8 cellular contexts compared by ENCODE assay signal in the genomic region with DNA sequence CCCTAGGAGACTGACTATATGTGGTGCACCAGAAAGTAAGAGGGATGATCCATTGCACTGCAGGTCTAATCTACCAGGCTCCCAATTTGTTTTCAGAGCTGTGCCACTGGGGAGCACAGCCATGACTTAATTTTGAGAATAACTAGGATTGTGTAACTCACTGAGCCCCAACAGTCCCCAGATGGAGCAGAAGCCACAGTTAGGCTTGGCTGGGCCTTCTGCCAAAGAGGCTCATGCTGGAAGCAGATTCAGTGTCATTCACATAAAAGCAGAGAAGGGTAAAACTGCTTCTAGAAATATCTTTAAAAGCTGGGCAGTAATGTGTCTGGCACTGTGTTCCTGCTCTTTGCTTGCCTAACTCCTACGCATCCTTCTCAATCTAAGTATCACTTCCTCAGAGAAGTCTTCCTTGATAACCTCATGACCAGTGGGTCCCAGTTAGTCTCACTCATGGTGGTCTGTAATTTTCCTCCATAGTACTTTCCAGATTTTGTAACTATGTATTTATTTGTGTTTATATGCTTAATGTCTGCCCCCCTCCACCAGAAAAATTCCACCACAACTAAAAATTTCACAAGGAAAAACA. TPM values are rescaled to one million over a fixed set of nuclear protein-coding genes. Genes with fewer than 3 reads are reported as not detected.
DNase-seq lines count a peak whose midpoint lies in the region; ATAC-seq and TF ChIP-seq lines count a peak whose summit lies in the region.

No MANE protein-coding gene starts in this region.

- no peak overlapping the region for H3K4me3 Mint-ChIP-seq in central memory CD8-positive, alpha-beta T cell

- H3K4me1 Mint-ChIP-seq in central memory CD8-positive, alpha-beta T cell: peaks cover 34% of the 10 kb centered on the region

- no peaks in the 10 kb centered on the region for H3K27me3 ChIP-seq in Loucy (ENCODE audit: insufficient read depth, low read length, poor library complexity, severe bottlenecking)

- no peak overlapping the region for H3K4me3 ChIP-seq in Loucy (ENCODE audit: low read length, poor library complexity, severe bottlenecking)

- peaks cover 21% of the 10 kb centered on the region for H3K36me3 Mint-ChIP-seq in central memory CD8-positive, alpha-beta T cell (ENCODE audit: insufficient read depth)

- no peaks in the 10 kb centered on the region for H3F3A ChIP-seq in Loucy (ENCODE audit: low read depth)

- ATAC-seq in central memory CD8-positive, alpha-beta T cell (replicated peaks; ENCODE audit: extremely low read depth, poor library complexity, severe bottlenecking): no peak
- ATAC-seq in GM21825 (IDR thresholded peaks at IDR 0.05; ENCODE audit: unreplicated experiment): no peak

- no peak overlapping the region for H3K9ac ChIP-seq in Loucy (ENCODE audit: low read depth, low read length, poor library complexity, severe bottlenecking)

- peaks cover 2% of the 10 kb centered on the region for H4K20me1 ChIP-seq in Loucy (ENCODE audit: insufficient read depth, low read length, poor library complexity, severe bottlenecking)

- H3K36me3 ChIP-seq in Loucy (ENCODE audit: insufficient read depth, low read length): peaks cover 18% of the 10 kb centered on the region; the same call in 1 of the 2 replicates

- no peak overlapping the region for H2AFZ ChIP-seq in Loucy (ENCODE audit: low read length)

- peaks cover 14% of the 10 kb centered on the region for H3K4me1 ChIP-seq in Loucy (ENCODE audit: insufficient read depth, low read length, poor library complexity, severe bottlenecking)

- H3K79me2 ChIP-seq in Loucy (ENCODE audit: insufficient read depth, low read length): peaks cover 22% of the 10 kb centered on the region

- H3K27ac Mint-ChIP-seq in central memory CD8-positive, alpha-beta T cell (ENCODE audit: low read depth): peak overlapping the region; percentile 88

- TF ChIP-seq CTCF in Loucy (conservative IDR thresholded peaks at IDR 0.05; ENCODE audit: low read length): no peak

- no peaks in the 10 kb centered on the region for H3K9me3 ChIP-seq in Loucy (ENCODE audit: insufficient read depth, low read depth, low read length)

- no peaks in the 10 kb centered on the region for H3K27me3 Mint-ChIP-seq in central memory CD8-positive, alpha-beta T cell

- DNase-seq in Ammon's horn (ENCODE audit: low spot score) (peak; percentile 82), myocyte (ENCODE audit: low read depth) (peak; percentile 84), SHP77 (lab: John Stamatoyannopoulos, UW) (no peak)
- DNase-seq in central memory CD8-positive, alpha-beta T cell (ENCODE audit: low spot score in 2 of 2): no peak
- DNase-seq in effector CD8-positive, alpha-beta T cell (lab: John Stamatoyannopoulos, UW): no peak
- DNase-seq in effector CD4-positive, alpha-beta T cell: no peak

- peak overlapping the region; percentile 50 for H3K4me2 ChIP-seq in Loucy (ENCODE audit: low read depth, low read length, poor library complexity, severe bottlenecking)

- H3K9me3 Mint-ChIP-seq in central memory CD8-positive, alpha-beta T cell: no peaks in the 10 kb centered on the region

- no peaks in the 10 kb centered on the region for H3K9me2 ChIP-seq in Loucy (replicated peaks; ENCODE audit: low read depth, low read length)

RNA-seq across cellular contexts. Expression of gene STK40, which starts 20.3 kb away (rescaled TPM):
- 18.1 and 18.2 TPM in 2 replicates for total RNA-seq in myocyte
- polyA plus RNA-seq in myocyte (2012): 31.6 TPM

RNA-seq across cellular contexts. Expression of gene LSM10, which starts 32.3 kb away (rescaled TPM):
- 6.2 and 12.3 TPM in 2 replicates for total RNA-seq in myocyte
- 95.3 TPM for polyA plus RNA-seq in myocyte (2012)

RNA-seq across cellular contexts. Expression of gene EVA1B, which starts 42.0 kb away (rescaled TPM):
- total RNA-seq in myocyte: 26.4 and 42.0 TPM in 2 replicates
- 33.7 TPM for polyA plus RNA-seq in myocyte (2012)

RNA-seq across cellular contexts. Expression of gene SH3D21, which starts 59.2 kb away (rescaled TPM):
- 1.2 and 1.7 TPM in 2 replicates for total RNA-seq in myocyte
- polyA plus RNA-seq in myocyte (2012): 7.7 TPM

Comparison
In these comparisons a context has a peak if more than half of its experiments do, and no peak if none do; other contexts are left out.
1. DNase-seq: peak in Ammon's horn (single experiment) and myocyte (single experiment); none in central memory CD8-positive, alpha-beta T cell (0 of 2), effector CD8-positive, alpha-beta T cell (single experiment), SHP77 (0 of 2) and effector CD4-positive, alpha-beta T cell (single experiment).